Comparison of ENCODE assay signal across 1 cellular context in the genomic region with DNA sequence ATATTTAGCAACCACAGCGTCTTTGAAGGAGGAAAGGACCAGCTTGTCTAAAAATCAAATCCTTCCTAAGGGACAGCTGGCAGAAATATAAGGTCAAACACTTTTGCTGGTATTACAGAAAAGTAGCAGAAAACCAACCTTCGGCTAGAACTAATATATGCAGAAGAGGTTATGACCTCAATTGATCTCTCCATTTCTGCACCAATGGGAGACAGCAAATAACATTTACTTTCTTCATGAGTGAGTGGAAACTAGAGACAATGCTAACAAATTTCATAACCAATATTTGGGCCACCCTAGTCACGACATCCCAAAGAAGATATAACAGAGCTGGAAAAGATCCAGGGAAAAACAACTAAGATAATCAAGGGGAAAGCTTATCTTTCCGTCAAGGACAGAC.
TF ChIP-seq lines count a peak whose summit lies in the region.

No MANE protein-coding gene starts in this region.

TF ChIP-seq in HEK293, 187 proteins besides CTCF, POLR2A, EP300 and RAD21 (continued from another document):
- TF ChIP-seq ZNF518A (tag by site-specific recombination; conservative IDR thresholded peaks at IDR 0.05; ENCODE audit: low read depth) = no peak
- TF ChIP-seq PATZ1 (tag by site-specific recombination; IDR thresholded peaks at IDR 0.05) = no peak
- no peak for TF ChIP-seq ZBTB21 (tag by site-specific recombination; IDR thresholded peaks at IDR 0.05)
- no peak for TF ChIP-seq REST (tag by site-specific recombination; IDR thresholded peaks at IDR 0.05)
- TF ChIP-seq BCL6B (tag by site-specific recombination; IDR thresholded peaks at IDR 0.05) = no peak
- TF ChIP-seq SALL2 (tag by site-specific recombination; IDR thresholded peaks at IDR 0.05; ENCODE audit: borderline replicate concordance) = no peak
- no peak for TF ChIP-seq ZNF777 (tag by site-specific recombination; IDR thresholded peaks at IDR 0.05; ENCODE audit: borderline replicate concordance)
- no peak for TF ChIP-seq ZFHX2 (tag by site-specific recombination; conservative IDR thresholded peaks at IDR 0.05)
- no peak for TF ChIP-seq ZNF394 (tag by site-specific recombination; IDR thresholded peaks at IDR 0.05; ENCODE audit: borderline replicate concordance)
- TF ChIP-seq SETDB1 (IDR thresholded peaks at IDR 0.05; ENCODE audit: insufficient read length, low read length) = no peak
- TF ChIP-seq ZNF16 (tag by site-specific recombination; IDR thresholded peaks at IDR 0.05; ENCODE audit: low read depth) = no peak
